ENCODE assay signal across 16 cellular contexts in the genomic region with DNA sequence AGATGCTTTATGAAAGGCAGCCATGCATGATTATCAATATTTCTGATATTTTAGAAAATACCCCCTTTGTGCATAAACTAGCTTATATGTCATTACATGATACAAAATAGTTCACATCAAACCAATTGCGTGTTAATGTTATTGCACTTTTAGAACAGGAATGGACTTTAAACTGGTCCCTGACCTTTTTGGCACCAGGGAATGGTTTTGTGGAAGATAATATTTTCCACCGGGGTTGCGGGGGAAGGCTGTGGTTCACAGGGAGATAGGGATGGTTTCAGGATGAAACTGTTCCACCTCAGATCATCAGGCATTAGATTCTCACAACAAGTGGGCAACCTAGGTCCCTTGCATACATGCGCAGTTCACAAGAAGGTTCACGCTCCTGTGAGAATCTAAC. TPM values are rescaled to one million over a fixed set of nuclear protein-coding genes. Genes with fewer than 3 reads are reported as not detected.
DNase-seq lines count a peak whose midpoint lies in the region; ATAC-seq, FAIRE-seq and TF ChIP-seq lines count a peak whose summit lies in the region.
"Had no signal": no experiment of that assay in that cellular context is flagged by ENCODE, and none has a peak within 500 bp of the region (broad histone marks: within the 10 kb centered on the region; RNA-seq: fewer than 3 reads in every experiment).

No MANE protein-coding gene starts in this region.

- no peak for TF ChIP-seq EP300 in HepG2 (IDR thresholded peaks at IDR 0.05; ENCODE audit: low read depth in 2 of 2, low read length in 2 of 2)
- no peak for TF ChIP-seq EP300 in HepG2 (CRISPR knock-in tag; IDR thresholded peaks at IDR 0.05; ENCODE audit: borderline replicate concordance)

- BruUV-seq in HepG2 (replicated peaks; lab: Mats Ljungman, UMichigan) (no TSS peak), Caco-2 (replicated peaks; lab: Mats Ljungman, UMichigan) (no TSS peak)

- 80 to 89% methylated on average over 3 to 5 of the region's 5 CpGs for WGBS in endodermal cell (ENCODE audit: insufficient coverage in 1 of 2, insufficient read length in 1 of 2), 2 experiments
- 96% methylated on average over 4 of the region's 5 CpGs for WGBS in HepG2 (ENCODE audit: low lambda C conversion rate)
- WGBS in mesendoderm (ENCODE audit: extremely low coverage, insufficient coverage, low lambda C conversion rate) = no CpG with 5 or more reads among the region's 5 CpGs

- TF ChIP-seq CTCF in endodermal cell (conservative IDR thresholded peaks at IDR 0.05) (no peak), HepG2 (CRISPR knock-in tag; IDR thresholded peaks at IDR 0.05) (no peak), Caco-2 (IDR thresholded peaks at IDR 0.05; ENCODE audit: insufficient read depth in 1 of 2, low read depth in 1 of 2, low read length in 1 of 2, severe bottlenecking in 1 of 2, unreplicated experiment in 1 of 2) (no peak)

- H3K4me3 ChIP-seq in endodermal cell (ENCODE audit: low read length) = peak overlapping the region; percentile 31
- H3K4me3 ChIP-seq in HepG2 (replicated peaks in 1 of 3; ENCODE audit: insufficient read depth in 1 of 3, low read depth in 2 of 3, low read length in 3 of 3) = no peak overlapping the region
- peak overlapping the region; percentile 7 for H3K4me3 ChIP-seq in mesendoderm (ENCODE audit: low read length)
- no peak overlapping the region for H3K4me3 ChIP-seq in Caco-2 (ENCODE audit: low read depth, low read length)
- H3K4me3 ChIP-seq: GM12878, GM23338 had no signal

- H3K4me1 Mint-ChIP-seq in endodermal cell (no peaks in the 10 kb centered on the region), Caco-2 (ENCODE audit: low read depth, unreplicated experiment) (no peaks in the 10 kb centered on the region)
- H3K4me1 Mint-ChIP-seq: GM23338 had no signal

- H3K27me3 Mint-ChIP-seq in endodermal cell (ENCODE audit: insufficient read depth) (no peaks in the 10 kb centered on the region), Caco-2 (ENCODE audit: insufficient read depth, unreplicated experiment) (no peaks in the 10 kb centered on the region)
- H3K27me3 Mint-ChIP-seq: CD4-positive, alpha-beta memory T cell had no signal

- H4K8ac ChIP-seq in mesendoderm (ENCODE audit: low read depth, low read length) = no peak overlapping the region

- no peak overlapping the region for H2BK5ac ChIP-seq in mesendoderm (ENCODE audit: low read length)

- H3K9ac ChIP-seq in endodermal cell (ENCODE audit: extremely low read depth, low read length, poor library complexity, severe bottlenecking) (no peak overlapping the region), HepG2 (ENCODE audit: insufficient read depth, low read depth, low read length) (no peak overlapping the region), mesendoderm (ENCODE audit: low read length) (no peak overlapping the region)

- no peak overlapping the region for H3K4me2 ChIP-seq in HepG2 (ENCODE audit: low read depth, low read length)
- no peak overlapping the region for H3K4me2 ChIP-seq in mesendoderm (ENCODE audit: low read length)
- H3K4me2 ChIP-seq: GM23338 had no signal

- H3K4me3 Mint-ChIP-seq in endodermal cell = no peak overlapping the region
- no peak overlapping the region for H3K4me3 Mint-ChIP-seq in Caco-2 (ENCODE audit: unreplicated experiment)
- H3K4me3 Mint-ChIP-seq: CD4-positive, alpha-beta memory T cell; GM23338; H9 had no signal

- in situ Hi-C loops in HepG2 (cut with HindIII; ENCODE audit: extremely low pct_ligation_motif_present, low pct_unique_long_range_greater_than_20kb) = loop anchor here (25.0 kb wide), 1 partner anchor 727 kb away; no protein-coding TSS in a partner anchor

- H3K9me3 Mint-ChIP-seq in endodermal cell (peaks cover 14% of the 10 kb centered on the region), Caco-2 (ENCODE audit: unreplicated experiment) (no peaks in the 10 kb centered on the region)
- H3K9me3 Mint-ChIP-seq: CD4-positive, alpha-beta memory T cell had no signal

- CTCF ChIA-PET in HepG2 (lab: Yijun Ruan, JAX; ENCODE audit: low intra/inter-chr PET ratio, low total read pairs) = no interaction called here
- CTCF ChIA-PET in Caco-2 (lab: Charles Lee) = no interaction called here

- no peak for ATAC-seq in HepG2
- ATAC-seq: GM12878, GM23338, HCT116 had no signal

- H2AFZ ChIP-seq in HepG2 (ENCODE audit: low read length) = no peak overlapping the region
- H2AFZ ChIP-seq: GM23338 had no signal

- H2AK5ac ChIP-seq in mesendoderm (ENCODE audit: low read length) = no peak overlapping the region

- no peaks in the 10 kb centered on the region for H3K4me1 ChIP-seq in endodermal cell (ENCODE audit: control insufficient read depth, insufficient read depth, low read length)
- peaks cover 6% of the 10 kb centered on the region; the same call in 1 of the 2 replicates for H3K4me1 ChIP-seq in HepG2 (ENCODE audit: insufficient read depth, low read length)
- no peaks in the 10 kb centered on the region for H3K4me1 ChIP-seq in mesendoderm (ENCODE audit: control insufficient read depth, low read depth, low read length)
- H3K4me1 ChIP-seq in Caco-2 = no peaks in the 10 kb centered on the region

- no peak for FAIRE-seq in HepG2 (lab: Jason Lieb, UNC)
- FAIRE-seq: G401.6, GM12878 had no signal

- no peak overlapping the region for H3K56ac ChIP-seq in mesendoderm (ENCODE audit: low read length)

- H3K36me3 Mint-ChIP-seq in endodermal cell (ENCODE audit: low read depth) = peaks cover 49% of the 10 kb centered on the region
- H3K36me3 Mint-ChIP-seq in Caco-2 (ENCODE audit: insufficient read depth, unreplicated experiment) = peaks cover 34% of the 10 kb centered on the region

- no peak overlapping the region for H3K27ac ChIP-seq in endodermal cell (ENCODE audit: low read depth, low read length)
- no peak overlapping the region for H3K27ac ChIP-seq in HepG2 (ENCODE audit: extremely low read length, insufficient read depth, low read length)
- H3K27ac ChIP-seq in mesendoderm (ENCODE audit: low read depth, low read length) = no peak overlapping the region

- H4K5ac ChIP-seq in mesendoderm (ENCODE audit: low read length) = no peak overlapping the region

- H3K23ac ChIP-seq in mesendoderm (ENCODE audit: low read length) = no peak overlapping the region

- H3K9me3 ChIP-seq in endodermal cell (ENCODE audit: control insufficient read depth, low read length) = peaks cover 40% of the 10 kb centered on the region
- no peaks in the 10 kb centered on the region for H3K9me3 ChIP-seq in HepG2 (ENCODE audit: low read length)
- no peaks in the 10 kb centered on the region for H3K9me3 ChIP-seq in Caco-2

- no peak for DNase-seq in endodermal cell
- no peak for DNase-seq in HepG2 (ENCODE audit: low spot score)
- no peak for DNase-seq in mesendoderm
- DNase-seq in HT-29 (ENCODE audit: low spot score) = no peak
- DNase-seq in NCI-H2029 (lab: John Stamatoyannopoulos, UW) = no peak
- no peak for DNase-seq in Caco-2
- DNase-seq: C1 segment of cervical spinal cord; CD4-positive, alpha-beta memory T cell; COR-L47; DMS153; DND-41; H9 had no signal

- H2BK15ac ChIP-seq in mesendoderm (replicated peaks; ENCODE audit: low read depth) = no peak overlapping the region

- no peaks in the 10 kb centered on the region for H3K79me2 ChIP-seq in HepG2 (ENCODE audit: insufficient read depth, low read length)
- H3K79me2 ChIP-seq in mesendoderm (ENCODE audit: control insufficient read depth, insufficient read depth, low read length) = no peaks in the 10 kb centered on the region

- intact Hi-C loops in HepG2 (cut with micrococcal nuclease; ENCODE audit: unreplicated experiment) (no loop called here), Caco-2 (cut with micrococcal nuclease; ENCODE audit: unreplicated experiment) (no loop called here)

- H3K36me3 ChIP-seq in endodermal cell (ENCODE audit: control insufficient read depth, insufficient read depth, low read length) (peaks cover 50% of the 10 kb centered on the region), HepG2 (replicated peaks in 1 of 2; ENCODE audit: control insufficient read depth in 1 of 2, insufficient read depth in 2 of 2, low read length in 2 of 2) (peaks cover 4 to 30% of the 10 kb centered on the region in 2 experiments; a peak in 4 of 5 replicates), mesendoderm (ENCODE audit: control insufficient read depth, insufficient read depth, low read length) (peaks cover under 1% of the 10 kb centered on the region), Caco-2 (ENCODE audit: control insufficient read depth, insufficient read depth, low read length) (peaks cover 7% of the 10 kb centered on the region)

- TF ChIP-seq POLR2A in HepG2 (IDR thresholded peaks at IDR 0.05; ENCODE audit: insufficient read depth in 1 of 2, low read depth in 2 of 2, low read length in 2 of 2) = no peak

- H3K27ac Mint-ChIP-seq in endodermal cell (no peak overlapping the region), Caco-2 (ENCODE audit: unreplicated experiment) (no peak overlapping the region)
- H3K27ac Mint-ChIP-seq: GM23338, H9 had no signal

- H3K27me3 ChIP-seq in endodermal cell (ENCODE audit: control insufficient read depth, insufficient read depth, low read length, poor library complexity, severe bottlenecking) (no peaks in the 10 kb centered on the region), HepG2 (ENCODE audit: control insufficient read depth in 1 of 2, insufficient read depth in 2 of 2, low read length in 2 of 2) (no peaks in the 10 kb centered on the region), mesendoderm (ENCODE audit: insufficient read depth, low read length, poor library complexity) (no peaks in the 10 kb centered on the region), Caco-2 (replicated peaks; ENCODE audit: control insufficient read depth, insufficient read depth, low read length) (no peaks in the 10 kb centered on the region)

- no peak for TF ChIP-seq RAD21 in HepG2 (CRISPR knock-in tag; IDR thresholded peaks at IDR 0.05)

- POLR2A ChIA-PET in HepG2 (lab: Yijun Ruan, JAX) (no interaction called here), Caco-2 (lab: Charles Lee) (no interaction called here)

- H3K79me1 ChIP-seq in mesendoderm (ENCODE audit: low read length) = no peaks in the 10 kb centered on the region

- no peaks in the 10 kb centered on the region for H4K20me1 ChIP-seq in HepG2 (ENCODE audit: insufficient read depth, low read length)

- H2BK120ac ChIP-seq in mesendoderm (ENCODE audit: low read depth, low read length) = no peak overlapping the region

- H3K4ac ChIP-seq in mesendoderm (ENCODE audit: low read depth, low read length) = no peak overlapping the region

- no peak overlapping the region for H3K18ac ChIP-seq in mesendoderm (ENCODE audit: low read length)

RNA-seq across cellular contexts. Expression of a gene that starts 16.5 kb away (rescaled TPM):
- 10 to 100 TPM; 73.7 to 75.6 TPM for total RNA-seq in endodermal cell
- 58.3 TPM for polyA plus RNA-seq in endodermal cell (2013, experiment 1 of 2)
- polyA plus RNA-seq in endodermal cell (2013, experiment 2 of 2) = 53.9 TPM
- 51.4 and 68.7 TPM in 2 replicates for total RNA-seq in HepG2 (2016; rRNA removed; fragmentation: Illumina TruSeq; extraction: Trizol)
- total RNA-seq in HepG2 (2016; cell fraction: cytosol; rRNA removed; fragmentation: Illumina TruSeq; extraction: Trizol; ENCODE audit: low read depth) = 8.1 and 10.5 TPM in 2 replicates
- total RNA-seq in HepG2 (2016; cell fraction: insoluble cytoplasmic fraction; rRNA removed; fragmentation: Illumina TruSeq; extraction: Trizol) = 51.6 and 65.3 TPM in 2 replicates
- 23.6 and 26.4 TPM in 2 replicates for total RNA-seq in HepG2 (2016; cell fraction: membrane; rRNA removed; fragmentation: Illumina TruSeq; extraction: Trizol)
- total RNA-seq in HepG2 (2016; cell fraction: nucleus; rRNA removed; fragmentation: Illumina TruSeq; extraction: Trizol) = 111 and 112 TPM in 2 replicates
- polyA plus RNA-seq in HepG2 (2011; rRNA removed) = 42.1 and 43.8 TPM in 2 replicates
- polyA plus RNA-seq in HepG2 (2011; cell fraction: cytosol; rRNA removed) = 21.7 and 35.6 TPM in 2 replicates
- polyA plus RNA-seq in HepG2 (2011; cell fraction: nucleus; rRNA removed) = 35.4 and 41.4 TPM in 2 replicates
- 45.1 and 63.2 TPM in 2 replicates for polyA plus RNA-seq in HepG2 (2012)
- polyA plus RNA-seq in HepG2 (2016; cell fraction: cytosol; fragmentation: Illumina TruSeq; extraction: Trizol; ENCODE audit: low read depth) = 1.6 TPM in 2 replicates
- polyA plus RNA-seq in HepG2 (2016; cell fraction: insoluble cytoplasmic fraction; fragmentation: Illumina TruSeq; extraction: Trizol; ENCODE audit: low read depth) = 39.9 and 43.3 TPM in 2 replicates
- 7.6 and 7.9 TPM in 2 replicates for polyA plus RNA-seq in HepG2 (2016; cell fraction: membrane; fragmentation: Illumina TruSeq; extraction: Trizol; ENCODE audit: low read depth)
- polyA plus RNA-seq in HepG2 (2016; cell fraction: nucleus; fragmentation: Illumina TruSeq; extraction: Trizol; ENCODE audit: insufficient read depth, low read depth) = 106 and 117 TPM in 2 replicates
- polyA minus RNA-seq in HepG2 (2011; rRNA and poly(A)+ RNA removed; ENCODE audit: low replicate concordance) = 187 and 243 TPM in 2 replicates
- 60.2 and 70.2 TPM in 2 replicates for polyA minus RNA-seq in HepG2 (2011; cell fraction: cytosol; rRNA and poly(A)+ RNA removed)
- polyA minus RNA-seq in HepG2 (2011; cell fraction: nucleus; rRNA and poly(A)+ RNA removed) = 201 and 210 TPM in 2 replicates
- polyA plus RNA-seq in mesendoderm (2013, experiment 1 of 2) = 13.6 TPM
- 15.2 TPM for polyA plus RNA-seq in mesendoderm (2013, experiment 2 of 2)
- total RNA-seq in HT-29 (2014; rRNA removed; shearing (Covaris generic)) = 41.7 and 41.9 TPM in 2 replicates
- 34.7 and 37.1 TPM in 2 replicates for total RNA-seq in Caco-2 (2022)

RNA-seq across cellular contexts. Expression of a gene that starts 17.5 kb away (rescaled TPM):
- total RNA-seq in endodermal cell (10 to 100 TPM; 28.3 to 39.6 TPM), HepG2 (2016; rRNA removed; fragmentation: Illumina TruSeq; extraction: Trizol) (37.2 and 65.8 TPM in 2 replicates), Caco-2 (2022) (35.9 and 39.8 TPM in 2 replicates)
- 18.2 TPM for polyA plus RNA-seq in endodermal cell (2013, experiment 1 of 2)
- 18.9 TPM for polyA plus RNA-seq in endodermal cell (2013, experiment 2 of 2)
- total RNA-seq in HepG2 (2016; cell fraction: cytosol; rRNA removed; fragmentation: Illumina TruSeq; extraction: Trizol; ENCODE audit: low read depth) = 2.5 and 2.7 TPM in 2 replicates
- total RNA-seq in HepG2 (2016; cell fraction: insoluble cytoplasmic fraction; rRNA removed; fragmentation: Illumina TruSeq; extraction: Trizol) = 38.6 and 65.0 TPM in 2 replicates
- total RNA-seq in HepG2 (2016; cell fraction: membrane; rRNA removed; fragmentation: Illumina TruSeq; extraction: Trizol) = 15.9 and 19.0 TPM in 2 replicates
- total RNA-seq in HepG2 (2016; cell fraction: nucleus; rRNA removed; fragmentation: Illumina TruSeq; extraction: Trizol) = 24.0 and 25.6 TPM in 2 replicates
- polyA plus RNA-seq in HepG2 (2011; rRNA removed) = 12.7 and 14.8 TPM in 2 replicates
- polyA plus RNA-seq in HepG2 (2011; cell fraction: cytosol; rRNA removed) = 7.8 and 14.4 TPM in 2 replicates
- polyA plus RNA-seq in HepG2 (2011; cell fraction: nucleus; rRNA removed) = 4.2 and 7.4 TPM in 2 replicates
- 10.3 and 13.4 TPM in 2 replicates for polyA plus RNA-seq in HepG2 (2012)
- polyA plus RNA-seq in HepG2 (2016; cell fraction: cytosol; fragmentation: Illumina TruSeq; extraction: Trizol; ENCODE audit: low read depth) = 0.89 and 0.90 TPM in 2 replicates
- polyA plus RNA-seq in HepG2 (2016; cell fraction: insoluble cytoplasmic fraction; fragmentation: Illumina TruSeq; extraction: Trizol; ENCODE audit: low read depth) = 27.1 and 30.5 TPM in 2 replicates
- polyA plus RNA-seq in HepG2 (2016; cell fraction: membrane; fragmentation: Illumina TruSeq; extraction: Trizol; ENCODE audit: low read depth) = 4.4 and 4.8 TPM in 2 replicates
- 17.5 and 19.5 TPM in 2 replicates for polyA plus RNA-seq in HepG2 (2016; cell fraction: nucleus; fragmentation: Illumina TruSeq; extraction: Trizol; ENCODE audit: insufficient read depth, low read depth)
- polyA minus RNA-seq in HepG2 (2011; rRNA and poly(A)+ RNA removed; ENCODE audit: low replicate concordance) = 6.7 and 16.3 TPM in 2 replicates
- 18.3 and 20.3 TPM in 2 replicates for polyA minus RNA-seq in HepG2 (2011; cell fraction: cytosol; rRNA and poly(A)+ RNA removed)
- polyA minus RNA-seq in HepG2 (2011; cell fraction: nucleus; rRNA and poly(A)+ RNA removed) = 29.6 and 31.1 TPM in 2 replicates
- 25.1 TPM for polyA plus RNA-seq in mesendoderm (2013, experiment 1 of 2)
- 23.9 TPM for polyA plus RNA-seq in mesendoderm (2013, experiment 2 of 2)
- total RNA-seq in HT-29 (2014; rRNA removed; shearing (Covaris generic)) = 26.0 and 31.7 TPM in 2 replicates

Comparison
In these comparisons a context has a peak if more than half of its experiments do, and no peak if none do; other contexts are left out.
1. H3K4me3 ChIP-seq: peak in endodermal cell (single experiment) and mesendoderm (single experiment); none in HepG2 (0 of 3) and Caco-2 (single experiment).